In genomic region chr12:7092229-7092985, GRCh38 we compare ENCODE assay signal across 8 cellular contexts. TPM values are rescaled to one million over a fixed set of nuclear protein-coding genes. Genes with fewer than 3 reads are reported as not detected.
DNase-seq lines count a peak whose midpoint lies in the region; ATAC-seq and TF ChIP-seq lines count a peak whose summit lies in the region.

Gene C1R, minus strand, starts transcription at chr12:7092445. Its CDS starts 57 bp downstream, at chr12:7092388.

- H3K4me1 ChIP-seq in HUES6 (ENCODE audit: control insufficient read depth, insufficient read depth, low read length) (peaks cover 31% of the 10 kb centered on the region), cardiac muscle cell (ENCODE audit: low read depth) (peaks cover 4% of the 10 kb centered on the region), trophoblast cell (ENCODE audit: control insufficient read depth in 1 of 2, insufficient read depth in 2 of 2, low read length in 2 of 2) (no peaks in the 10 kb centered on the region), transverse colon (peaks cover 4 to 38% (median 5%) of the 10 kb centered on the region in 4 donors)

- H3K4me3 ChIP-seq in HUES6 (ENCODE audit: low read depth, low read length) = peak within 1 kb of the TSS; percentile 47
- no peak within 1 kb of the TSS for H3K4me3 ChIP-seq in cardiac muscle cell
- no peak within 1 kb of the TSS for H3K4me3 ChIP-seq in trophoblast cell (ENCODE audit: low read depth, low read length)
- H3K4me3 ChIP-seq in transverse colon = peak within 1 kb of the TSS; percentile 27 to 49 (median 34)

- H3K36me3 ChIP-seq in HUES6 (ENCODE audit: control insufficient read depth, insufficient read depth, low read length) = no peaks in the 10 kb centered on the region
- no peaks in the 10 kb centered on the region for H3K36me3 ChIP-seq in cardiac muscle cell
- peaks cover 0 to under 1% of the 10 kb centered on the region in 2 experiments for H3K36me3 ChIP-seq in trophoblast cell (ENCODE audit: control insufficient read depth in 1 of 2, insufficient read depth in 2 of 2, low read length in 2 of 2)
- no peaks in the 10 kb centered on the region for H3K36me3 ChIP-seq in transverse colon

- H3K4ac ChIP-seq in trophoblast cell (ENCODE audit: low read depth, low read length) = no peak within 1 kb of the TSS

- ATAC-seq in SK-N-SH treated with all-trans-retinoic acid at 6 μM for 48 hours (peak; percentile 82), GM18861 (IDR thresholded peaks at IDR 0.05; ENCODE audit: unreplicated experiment) (no peak)

- peak; percentile 58 for TF ChIP-seq POLR2A in transverse colon (IDR thresholded peaks at IDR 0.05)

- TF ChIP-seq CTCF in cardiac muscle cell (IDR thresholded peaks at IDR 0.05; ENCODE audit: low read depth, low read length) (peak; percentile 88), transverse colon (IDR thresholded peaks at IDR 0.05) (peak; percentile 88 to 94 (median 90))

- H3K23ac ChIP-seq in trophoblast cell (ENCODE audit: low read length) = no peak within 1 kb of the TSS

- DNase-seq in DMS53 (lab: John Stamatoyannopoulos, UW) = peak; percentile 81
- peak; percentile 49 for DNase-seq in activated naive CD8-positive, alpha-beta T cell treated with anti-CD3 and anti-CD28 coated beads, Interleukin-2, amount 50 U/mL, for 16 hours (ENCODE audit: low read depth, low spot score)
- peak; percentile 58 to 95 for DNase-seq in cardiac muscle cell (ENCODE audit: low read depth in 1 of 2, low spot score in 1 of 2)
- DNase-seq in trophoblast cell = peak; percentile 17 to 72
- DNase-seq in transverse colon = peak; percentile 79

- no peak within 1 kb of the TSS for H2AK5ac ChIP-seq in trophoblast cell (ENCODE audit: low read length)

- peak within 1 kb of the TSS; percentile 12 for H3K9ac ChIP-seq in HUES6 (ENCODE audit: low read length)
- no peak within 1 kb of the TSS for H3K9ac ChIP-seq in trophoblast cell (ENCODE audit: low read length)

- H2BK12ac ChIP-seq in trophoblast cell (ENCODE audit: low read length) = no peak within 1 kb of the TSS

- peak within 1 kb of the TSS; percentile 59 for H3K4me2 ChIP-seq in trophoblast cell (ENCODE audit: low read length)

- no peak within 1 kb of the TSS for H3K27ac ChIP-seq in HUES6 (ENCODE audit: low read depth, low read length)
- no peak within 1 kb of the TSS for H3K27ac ChIP-seq in cardiac muscle cell
- H3K27ac ChIP-seq in trophoblast cell (ENCODE audit: low read depth, low read length) = no peak within 1 kb of the TSS
- H3K27ac ChIP-seq in transverse colon = peak within 1 kb of the TSS; percentile 69 to 84 (median 75)

- no CpG with 5 or more reads among the region's 16 CpGs for WGBS in trophoblast cell (ENCODE audit: extremely low coverage, insufficient coverage, insufficient read length)
- 17 to 42% methylated on average over 2 to 16 of the region's 16 CpGs for WGBS in transverse colon (ENCODE audit: low coverage in 1 of 2), 2 donors

- no peak within 1 kb of the TSS for H2BK120ac ChIP-seq in trophoblast cell (ENCODE audit: insufficient read depth, low read length, poor library complexity)

- H4K8ac ChIP-seq in trophoblast cell (ENCODE audit: low read depth, low read length) = peak within 1 kb of the TSS; percentile 23

- H2AFZ ChIP-seq in trophoblast cell (ENCODE audit: insufficient read depth, low read length, poor library complexity) = no peak within 1 kb of the TSS

- H4K12ac ChIP-seq in trophoblast cell (ENCODE audit: low read depth, low read length) = no peak within 1 kb of the TSS

- no peaks in the 10 kb centered on the region for H3K9me3 ChIP-seq in HUES6 (ENCODE audit: control insufficient read depth, insufficient read depth, low read depth, low read length)
- no peaks in the 10 kb centered on the region for H3K9me3 ChIP-seq in cardiac muscle cell (ENCODE audit: low read depth)
- no peaks in the 10 kb centered on the region for H3K9me3 ChIP-seq in trophoblast cell (ENCODE audit: insufficient read depth, low read depth, low read length)
- no peaks in the 10 kb centered on the region for H3K9me3 ChIP-seq in transverse colon

- in situ Hi-C loops in transverse colon (cut with MboI; ENCODE audit: low pct_ligation_motif_present in 1 of 4, low pct_unique_long_range_greater_than_20kb in 1 of 4, low sequenced_read_pairs in 3 of 4) = no loop called here

- H3K18ac ChIP-seq in trophoblast cell (ENCODE audit: low read length) = no peak within 1 kb of the TSS

- no peak within 1 kb of the TSS for H2BK5ac ChIP-seq in trophoblast cell (ENCODE audit: low read depth, low read length, poor library complexity)

- intact Hi-C loops in transverse colon (cut with DNase I; ENCODE audit: low total_unique reads) = loop anchor here (2.0 kb wide), 1 partner anchor 32 kb away; the partner anchor contains the start of gene C1S

- TF ChIP-seq EP300 in transverse colon (IDR thresholded peaks at IDR 0.05; ENCODE audit: low read depth) = no peak

- H4K91ac ChIP-seq in trophoblast cell (ENCODE audit: low read depth, low read length) = no peak within 1 kb of the TSS

- H3K79me2 ChIP-seq in trophoblast cell (ENCODE audit: control insufficient read depth, insufficient read depth, low read length, poor library complexity) = no peaks in the 10 kb centered on the region

- H3K27me3 ChIP-seq in HUES6 (ENCODE audit: control insufficient read depth, insufficient read depth, low read length) = no peaks in the 10 kb centered on the region
- no peaks in the 10 kb centered on the region for H3K27me3 ChIP-seq in cardiac muscle cell
- no peaks in the 10 kb centered on the region for H3K27me3 ChIP-seq in trophoblast cell (ENCODE audit: insufficient read depth, low read length)
- H3K27me3 ChIP-seq in transverse colon = no peaks in the 10 kb centered on the region

- no peaks in the 10 kb centered on the region for H3K79me1 ChIP-seq in trophoblast cell (ENCODE audit: low read length)

- no peak within 1 kb of the TSS for H3K14ac ChIP-seq in trophoblast cell (ENCODE audit: low read length)

TF ChIP-seq in SK-N-SH treated with all-trans-retinoic acid at 6 μM for 48 hours, 23 proteins besides CTCF, POLR2A, EP300 and RAD21:
- TF ChIP-seq PPARA (CRISPR knock-in tag; IDR thresholded peaks at IDR 0.05; ENCODE audit: borderline replicate concordance) = no peak
- TF ChIP-seq GLIS3 (CRISPR knock-in tag; IDR thresholded peaks at IDR 0.05) = no peak
- TF ChIP-seq ZNF70 (CRISPR knock-in tag; IDR thresholded peaks at IDR 0.05) = no peak
- TF ChIP-seq ISL1 (CRISPR knock-in tag; IDR thresholded peaks at IDR 0.05) = no peak
- TF ChIP-seq CREB5 (CRISPR knock-in tag; IDR thresholded peaks at IDR 0.05; ENCODE audit: low read depth) = no peak
- no peak for TF ChIP-seq BACH2 (CRISPR knock-in tag; IDR thresholded peaks at IDR 0.05; ENCODE audit: borderline replicate concordance)
- TF ChIP-seq TOX (CRISPR knock-in tag; IDR thresholded peaks at IDR 0.05; ENCODE audit: borderline replicate concordance) = no peak
- no peak for TF ChIP-seq OSR1 (CRISPR knock-in tag; IDR thresholded peaks at IDR 0.05)

RNA-seq across cellular contexts. Expression of gene C1R, which starts in this region (rescaled TPM):
- total RNA-seq in cardiac muscle cell = 2.4 and 3.6 TPM in 2 replicates
- polyA plus RNA-seq in cardiac muscle cell = 1.5 and 3.4 TPM in 2 replicates
- polyA plus RNA-seq in trophoblast cell (2013) = 0.49 and 0.57 TPM in 2 replicates
- 100 to 1,000 TPM in 3 of 4 donors, 10 to 100 TPM in 1; 68.5 to 154 (median 125) TPM for total RNA-seq in transverse colon

Comparison
In these comparisons a context has a peak if more than half of its experiments do, and no peak if none do; other contexts are left out.
1. RNA of gene C1R (total RNA-seq): 68.5 to 154 TPM in transverse colon; 2.4 to 3.6 TPM in cardiac muscle cell; every median in the first group is over 10 times any median in the second.
2. H3K27ac ChIP-seq: peak in transverse colon (4 of 4); none in HUES6 (single experiment), cardiac muscle cell (single experiment) and trophoblast cell (single experiment).
3. H3K4me3 ChIP-seq: peak in HUES6 (single experiment) and transverse colon (4 of 4); none in cardiac muscle cell (single experiment) and trophoblast cell (single experiment).
4. Peak in every context shown above with its lines, with median percentiles within 50 percentile points of each other: DNase-seq.